9 cellular contexts compared by ENCODE assay signal in the genomic region with DNA sequence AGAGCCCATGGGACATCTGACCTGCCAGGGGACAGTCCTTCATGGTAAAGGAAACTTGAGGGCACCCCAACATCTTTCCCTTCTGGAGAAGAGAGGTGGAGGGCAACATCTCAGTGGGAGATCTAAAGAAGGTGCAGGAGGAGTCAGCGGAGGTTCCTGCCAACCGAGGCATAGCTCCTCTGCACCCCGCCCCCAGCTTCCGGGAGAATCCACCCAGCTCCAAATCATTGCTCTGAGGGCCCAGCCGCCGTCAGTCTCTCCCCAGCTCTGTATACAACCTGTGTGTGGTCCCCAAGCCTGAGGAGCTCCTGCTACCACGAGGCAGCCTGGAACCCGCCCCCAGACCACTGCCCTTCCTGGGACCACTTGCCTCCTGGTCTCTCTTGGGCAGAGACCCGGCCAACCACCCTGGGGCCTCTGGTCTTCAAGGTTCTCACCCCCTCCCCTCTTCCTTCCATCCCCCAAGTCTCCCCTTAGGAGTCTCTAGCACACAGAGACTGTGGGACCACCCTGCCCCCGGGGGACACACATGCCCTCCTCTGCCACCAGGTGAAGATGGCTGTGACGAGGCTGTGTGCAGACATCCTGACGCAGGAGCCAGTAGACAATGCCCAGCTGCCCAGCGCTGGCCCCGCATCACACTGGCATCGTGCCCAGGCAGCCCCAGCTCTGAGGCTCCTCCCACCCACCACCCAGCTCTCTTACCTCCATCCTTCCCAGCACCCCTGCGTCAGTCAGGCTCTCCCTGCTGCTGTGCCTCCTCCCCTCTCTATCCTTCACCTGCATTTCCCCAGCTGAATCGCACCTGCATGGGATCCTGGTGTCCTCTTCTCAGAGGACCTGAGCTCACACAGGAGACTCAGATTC. TPM values are rescaled to one million over a fixed set of nuclear protein-coding genes. Genes with fewer than 3 reads are reported as not detected.
DNase-seq lines count a peak whose midpoint lies in the region; ATAC-seq, FAIRE-seq and TF ChIP-seq lines count a peak whose summit lies in the region.
"Had no signal": no experiment of that assay in that cellular context is flagged by ENCODE, and none has a peak within 500 bp of the region (broad histone marks: within the 10 kb centered on the region; RNA-seq: fewer than 3 reads in every experiment).

No MANE protein-coding gene starts in this region.

- no peaks in the 10 kb centered on the region for H4K20me1 ChIP-seq in endothelial cell of umbilical vein (replicated peaks; ENCODE audit: control insufficient read depth, extremely low read depth, insufficient read depth, low read length)

- H3K9ac ChIP-seq in endothelial cell of umbilical vein (replicated peaks; ENCODE audit: extremely low read depth, insufficient read depth, low read length) = peak overlapping the region; percentile 66

- H3K27ac ChIP-seq in endothelial cell of umbilical vein (ENCODE audit: insufficient read depth, low read depth, low read length) (peak overlapping the region; percentile 87), vagina (no peak overlapping the region), esophagus squamous epithelium (peak overlapping the region in 2 of 4 donors; percentile 72 to 73)

- peak; percentile 85 for FAIRE-seq in endothelial cell of umbilical vein (lab: Jason Lieb, UNC)

- intact Hi-C loops in endothelial cell of umbilical vein (cut with micrococcal nuclease) (loop anchor here (1.0 kb wide), 2 partner anchors 20 to 25 kb away; no protein-coding TSS in a partner anchor), vagina (cut with DNase I) (no loop called here), esophagus squamous epithelium (cut with DNase I) (no loop called here)

- no TSS peak for BruUV-seq in endothelial cell of umbilical vein (replicated peaks; lab: Mats Ljungman, UMichigan)

- no peak overlapping the region for H3K4me3 ChIP-seq in endothelial cell of umbilical vein (replicated peaks in 1 of 3; ENCODE audit: insufficient read depth in 1 of 3, low read depth in 1 of 3, low read length in 3 of 3)
- H3K4me3 ChIP-seq in vagina = no peak overlapping the region
- no peak overlapping the region for H3K4me3 ChIP-seq in esophagus squamous epithelium

- H3K9me3 ChIP-seq in endothelial cell of umbilical vein (replicated peaks; ENCODE audit: control insufficient read depth, insufficient read depth, low read length) = no peaks in the 10 kb centered on the region
- H3K9me3 ChIP-seq in vagina = no peaks in the 10 kb centered on the region
- no peaks in the 10 kb centered on the region for H3K9me3 ChIP-seq in esophagus squamous epithelium

- TF ChIP-seq POLR2A in endothelial cell of umbilical vein (IDR thresholded peaks at IDR 0.05; ENCODE audit: low read depth, low read length) (no peak), vagina (IDR thresholded peaks at IDR 0.05) (no peak), esophagus squamous epithelium (IDR thresholded peaks at IDR 0.05) (no peak)

- no peaks in the 10 kb centered on the region for H3K79me2 ChIP-seq in endothelial cell of umbilical vein (ENCODE audit: control insufficient read depth, insufficient read depth, low read length)

- ATAC-seq in HG03439 (IDR thresholded peaks at IDR 0.05; ENCODE audit: unreplicated experiment) = no peak
- ATAC-seq in esophagus mucosa = no peak

- CTCF ChIA-PET in endothelial cell of umbilical vein (lab: Charles Lee) = interaction anchor here (0.8 to 9.7 kb wide), 8 partner anchors 9 to 158 kb away, joined by 3 to 94 read pairs (median 6); partner anchors contain the start of genes JAG2 and NUDT14

- peak overlapping the region; percentile 11 for H3K4me2 ChIP-seq in endothelial cell of umbilical vein (ENCODE audit: insufficient read depth, low read length)

- dilution Hi-C loops in endothelial cell of umbilical vein (cut with MboI; ENCODE audit: extremely low pct_ligation_motif_present, low sequenced_read_pairs) = no loop called here

- 31 to 40% methylated on average over 4 to 16 of the region's 17 CpGs for WGBS in esophagus squamous epithelium, 2 donors

- POLR2A ChIA-PET in endothelial cell of umbilical vein (lab: Charles Lee) = interaction anchor here (1.7 kb wide), 1 partner anchor 25 kb away, joined by 4 read pairs; the partner anchor contains the start of gene JAG2

- H3K27me3 ChIP-seq in endothelial cell of umbilical vein (ENCODE audit: control insufficient read depth in 2 of 2, insufficient read depth in 2 of 2, low read length in 2 of 2) (no peaks in the 10 kb centered on the region), vagina (peaks cover 15% of the 10 kb centered on the region), esophagus squamous epithelium (peaks cover 6 to 98% (median 19%) of the 10 kb centered on the region in 4 donors)

- TF ChIP-seq CTCF in endothelial cell of umbilical vein (IDR thresholded peaks at IDR 0.05; ENCODE audit: extremely low read depth in 1 of 2, insufficient read depth in 1 of 2, low read depth in 1 of 2, low read length in 2 of 2) = peak in 1 of 2 donors; percentile 1
- TF ChIP-seq CTCF in vagina (IDR thresholded peaks at IDR 0.05) = no peak
- no peak for TF ChIP-seq CTCF in esophagus squamous epithelium (IDR thresholded peaks at IDR 0.05)

- DNase-seq in stimulated activated CD4-positive, alpha-beta T cell treated with anti-CD3 and anti-CD28 coated beads, Interleukin-15, amount 100 ng/mL, for 24 hours = peak; percentile 66
- no peak for DNase-seq in stimulated activated CD4-positive, alpha-beta T cell treated with anti-CD3 and anti-CD28 coated beads, Interleukin-12 subunit alpha, Interleukin-12 subunit beta, amount 100 ng/mL, for 4 hours
- peak; percentile 70 to 78 for DNase-seq in SHP77 (lab: John Stamatoyannopoulos, UW)
- DNase-seq in endothelial cell of umbilical vein (ENCODE audit: low read depth, low spot score) = peak; percentile 57
- no peak for DNase-seq in vagina (ENCODE audit: extremely low spot score in 2 of 2)
- no peak for DNase-seq in esophagus squamous epithelium (lab: John Stamatoyannopoulos, UW)
- DNase-seq: KG1 had no signal

- no peak overlapping the region for H2AFZ ChIP-seq in endothelial cell of umbilical vein (ENCODE audit: low read depth, low read length)

- H3K9me1 ChIP-seq in endothelial cell of umbilical vein (replicated peaks; ENCODE audit: control insufficient read depth, extremely low read depth, insufficient read depth, low read length) = no peaks in the 10 kb centered on the region

- no peaks in the 10 kb centered on the region for H3K36me3 ChIP-seq in endothelial cell of umbilical vein (ENCODE audit: control insufficient read depth in 2 of 2, extremely low read depth in 1 of 2, insufficient read depth in 2 of 2, low read length in 2 of 2)
- no peaks in the 10 kb centered on the region for H3K36me3 ChIP-seq in vagina
- no peaks in the 10 kb centered on the region for H3K36me3 ChIP-seq in esophagus squamous epithelium

- H3K4me1 ChIP-seq in endothelial cell of umbilical vein (ENCODE audit: control insufficient read depth, extremely low read depth, insufficient read depth, low read length) (peaks cover 58% of the 10 kb centered on the region), vagina (peaks cover 51% of the 10 kb centered on the region), esophagus squamous epithelium (peaks cover 22 to 66% (median 49%) of the 10 kb centered on the region in 3 donors)

TF ChIP-seq in endothelial cell of umbilical vein, 7 proteins besides CTCF, POLR2A, EP300 and RAD21 (continues in another document):
- TF ChIP-seq MYC (IDR thresholded peaks at IDR 0.05; ENCODE audit: low read depth, low read length) (no peak), GATA2 (IDR thresholded peaks at IDR 0.05; ENCODE audit: insufficient read depth, insufficient read length, low read depth, low read length) (no peak), MAX (IDR thresholded peaks at IDR 0.05; ENCODE audit: insufficient read depth, insufficient read length) (no peak), POLR2AphosphoS5 (IDR thresholded peaks at IDR 0.05; ENCODE audit: insufficient read depth, low read depth, low read length) (peak; percentile 11)

RNA-seq across cellular contexts. Expression of gene NUDT14, which starts 13.0 kb away (rescaled TPM):
- 97.7 and 104 TPM in 2 replicates for total RNA-seq in endothelial cell of umbilical vein
- polyA plus RNA-seq in endothelial cell of umbilical vein = 103 and 129 TPM in 2 replicates
- polyA plus RNA-seq in endothelial cell of umbilical vein (2011; cell fraction: cytosol; rRNA removed) = 45.7 and 71.1 TPM in 2 replicates
- 62.8 and 71.6 TPM in 2 replicates for polyA plus RNA-seq in endothelial cell of umbilical vein (2011; cell fraction: nucleus; rRNA removed)
- 34.7 and 54.2 TPM in 2 replicates for polyA plus RNA-seq in endothelial cell of umbilical vein (2012)
- 21.2 and 26.4 TPM in 2 replicates for polyA minus RNA-seq in endothelial cell of umbilical vein
- 9.2 TPM for polyA minus RNA-seq in endothelial cell of umbilical vein (2011; cell fraction: cytosol; rRNA and poly(A)+ RNA removed)
- polyA minus RNA-seq in endothelial cell of umbilical vein (2011; cell fraction: nucleus; rRNA and poly(A)+ RNA removed) = 15.2 and 25.5 TPM in 2 replicates
- total RNA-seq in vagina = 11.0 TPM
- total RNA-seq in esophagus squamous epithelium = 10 to 100 TPM in 3 of 4 donors, 1 to 10 TPM in 1; 9.7 to 17.6 (median 15.4) TPM
- 14.7 TPM for total RNA-seq in esophagus mucosa

RNA-seq across cellular contexts. Expression of gene JAG2, which starts 25.6 kb away (rescaled TPM):
- 128 and 139 TPM in 2 replicates for total RNA-seq in endothelial cell of umbilical vein
- polyA plus RNA-seq in endothelial cell of umbilical vein = 80.7 and 105 TPM in 2 replicates
- polyA plus RNA-seq in endothelial cell of umbilical vein (2011; cell fraction: cytosol; rRNA removed) = 54.3 and 62.1 TPM in 2 replicates
- 295 and 312 TPM in 2 replicates for polyA plus RNA-seq in endothelial cell of umbilical vein (2011; cell fraction: nucleus; rRNA removed)
- 59.6 and 61.1 TPM in 2 replicates for polyA plus RNA-seq in endothelial cell of umbilical vein (2012)
- 95.3 and 129 TPM in 2 replicates for polyA minus RNA-seq in endothelial cell of umbilical vein
- polyA minus RNA-seq in endothelial cell of umbilical vein (2011; cell fraction: cytosol; rRNA and poly(A)+ RNA removed) = 8.7 TPM
- 62.0 and 95.6 TPM in 2 replicates for polyA minus RNA-seq in endothelial cell of umbilical vein (2011; cell fraction: nucleus; rRNA and poly(A)+ RNA removed)
- total RNA-seq in vagina = 17.7 TPM
- 10 to 100 TPM; 20.7 to 29.4 (median 23.3) TPM for total RNA-seq in esophagus squamous epithelium
- total RNA-seq in esophagus mucosa = 18.9 TPM

RNA-seq across cellular contexts. Expression of gene BTBD6, which starts 54.2 kb away (rescaled TPM):
- total RNA-seq in endothelial cell of umbilical vein (57.7 and 63.1 TPM in 2 replicates), vagina (45.9 TPM), esophagus squamous epithelium (10 to 100 TPM; 41.0 to 52.7 (median 46.9) TPM), esophagus mucosa (34.4 TPM)
- polyA plus RNA-seq in endothelial cell of umbilical vein = 63.1 and 65.0 TPM in 2 replicates
- 51.6 and 57.9 TPM in 2 replicates for polyA plus RNA-seq in endothelial cell of umbilical vein (2011; cell fraction: cytosol; rRNA removed)
- polyA plus RNA-seq in endothelial cell of umbilical vein (2011; cell fraction: nucleus; rRNA removed) = 111 and 113 TPM in 2 replicates
- polyA plus RNA-seq in endothelial cell of umbilical vein (2012) = 38.8 and 47.5 TPM in 2 replicates
- 43.1 and 43.3 TPM in 2 replicates for polyA minus RNA-seq in endothelial cell of umbilical vein
- polyA minus RNA-seq in endothelial cell of umbilical vein (2011; cell fraction: cytosol; rRNA and poly(A)+ RNA removed) = 27.3 TPM
- polyA minus RNA-seq in endothelial cell of umbilical vein (2011; cell fraction: nucleus; rRNA and poly(A)+ RNA removed) = 12.7 and 14.1 TPM in 2 replicates

Comparison
In these comparisons a context has a peak if more than half of its experiments do, and no peak if none do; other contexts are left out.
1. DNase-seq: peak in stimulated activated CD4-positive, alpha-beta T cell treated with anti-CD3 and anti-CD28 coated beads, Interleukin-15, amount 100 ng/mL, for 24 hours (single experiment), SHP77 (2 of 2) and endothelial cell of umbilical vein (single experiment); none in stimulated activated CD4-positive, alpha-beta T cell treated with anti-CD3 and anti-CD28 coated beads, Interleukin-12 subunit alpha, Interleukin-12 subunit beta, amount 100 ng/mL, for 4 hours (single experiment), vagina (0 of 2) and esophagus squamous epithelium (single experiment).